Comparison of ENCODE assay signal across 9 cellular contexts in genomic region chr6:73514746-73515110, GRCh38. TPM values are rescaled to one million over a fixed set of nuclear protein-coding genes. Genes with fewer than 3 reads are reported as not detected.
A peak's percentile ranks its signal among the peaks of the same experiment; 100 is the strongest.
DNase-seq lines count a peak whose midpoint lies in the region; ATAC-seq and TF ChIP-seq lines count a peak whose summit lies in the region.
"Had no signal": no experiment of that assay in that cellular context is flagged by ENCODE, and none has a peak within 500 bp of the region (broad histone marks: within the 10 kb centered on the region; RNA-seq: fewer than 3 reads in every experiment).

No MANE protein-coding gene starts in this region.

- H3K9me3 ChIP-seq in Peyer's patch: no peaks in the 10 kb centered on the region
- H3K9me3 ChIP-seq: neutrophil had no signal

- H3K4me1 ChIP-seq in Peyer's patch: peaks cover 0 to 32% (median 17%) of the 10 kb centered on the region in 4 donors

- no peak for TF ChIP-seq POLR2A in Peyer's patch (IDR thresholded peaks at IDR 0.05)

- ATAC-seq in natural killer cell treated with Interleukin-12 subunit alpha and Interleukin-12 subunit beta and Interleukin-15 and Interleukin-18, amount 100 ng/mL, for 72 hours: peak in 1 of 2 donors; percentile 11
- ATAC-seq in HG03460 (IDR thresholded peaks at IDR 0.05; ENCODE audit: unreplicated experiment) (no peak), sciatic nerve (no peak)

- H3K27me3 Mint-ChIP-seq in activated T-helper 2 cell treated with anti-CD3 and anti-CD28 coated beads, Interferon-gamma antibody, Interleukin-2, Interleukin-4, amounts not matched to agents 10 μg/mL and 5 μg/mL and 100 μg/mL, durations not matched to agents 14 hours and 24 hours and 36 hours (ENCODE audit: low read depth): no peaks in the 10 kb centered on the region
- no peaks in the 10 kb centered on the region for H3K27me3 Mint-ChIP-seq in natural killer cell treated with Interleukin-12 subunit alpha and Interleukin-12 subunit beta and Interleukin-15 and Interleukin-18, amount 100 ng/mL, for 72 hours

- H3K4me3 ChIP-seq in GM12865 (ENCODE audit: low read depth, low read length) (no peak overlapping the region), HL-60 (replicated peaks; ENCODE audit: insufficient read depth, low read length) (no peak overlapping the region), Peyer's patch (no peak overlapping the region)

- H3K27me3 ChIP-seq in HL-60 (ENCODE audit: insufficient read depth, poor library complexity, severe bottlenecking) (no peaks in the 10 kb centered on the region), Peyer's patch (no peaks in the 10 kb centered on the region)
- H3K27me3 ChIP-seq: neutrophil had no signal

- DNase-seq in GM12865 (ENCODE audit: low read depth) (peak; percentile 71), HL-60 (ENCODE audit: low read depth in 1 of 2, low spot score in 1 of 2) (peak; percentile 21 to 51), Peyer's patch (no peak), sciatic nerve (ENCODE audit: low spot score) (no peak)
- no peak for DNase-seq in activated T-helper 2 cell treated with anti-CD3 and anti-CD28 coated beads, Interferon-gamma antibody, Interleukin-2, Interleukin-4, amounts not matched to agents 10 μg/mL and 5 μg/mL and 100 μg/mL, durations not matched to agents 14 hours and 24 hours and 36 hours (ENCODE audit: low spot score)
- DNase-seq in natural killer cell treated with Interleukin-12 subunit alpha and Interleukin-12 subunit beta and Interleukin-15 and Interleukin-18, amount 100 ng/mL, for 72 hours (ENCODE audit: low spot score): no peak
- DNase-seq: T-helper 9 cell had no signal

- no peak overlapping the region for H3K4me3 Mint-ChIP-seq in activated T-helper 2 cell treated with anti-CD3 and anti-CD28 coated beads, Interferon-gamma antibody, Interleukin-2, Interleukin-4, amounts not matched to agents 10 μg/mL and 5 μg/mL and 100 μg/mL, durations not matched to agents 14 hours and 24 hours and 36 hours (ENCODE audit: low read depth)
- peak overlapping the region; percentile 70 for H3K4me3 Mint-ChIP-seq in natural killer cell treated with Interleukin-12 subunit alpha and Interleukin-12 subunit beta and Interleukin-15 and Interleukin-18, amount 100 ng/mL, for 72 hours

- no peaks in the 10 kb centered on the region for H3K9me3 Mint-ChIP-seq in activated T-helper 2 cell treated with anti-CD3 and anti-CD28 coated beads, Interferon-gamma antibody, Interleukin-2, Interleukin-4, amounts not matched to agents 10 μg/mL and 5 μg/mL and 100 μg/mL, durations not matched to agents 14 hours and 24 hours and 36 hours
- no peaks in the 10 kb centered on the region for H3K9me3 Mint-ChIP-seq in natural killer cell treated with Interleukin-12 subunit alpha and Interleukin-12 subunit beta and Interleukin-15 and Interleukin-18, amount 100 ng/mL, for 72 hours

- peaks cover 33% of the 10 kb centered on the region for H3K4me1 Mint-ChIP-seq in activated T-helper 2 cell treated with anti-CD3 and anti-CD28 coated beads, Interferon-gamma antibody, Interleukin-2, Interleukin-4, amounts not matched to agents 10 μg/mL and 5 μg/mL and 100 μg/mL, durations not matched to agents 14 hours and 24 hours and 36 hours (ENCODE audit: low read depth)
- peaks cover 39 to 48% of the 10 kb centered on the region in 2 donors for H3K4me1 Mint-ChIP-seq in natural killer cell treated with Interleukin-12 subunit alpha and Interleukin-12 subunit beta and Interleukin-15 and Interleukin-18, amount 100 ng/mL, for 72 hours (ENCODE audit: low read depth in 2 of 2)

- peaks cover 62% of the 10 kb centered on the region for H3K36me3 Mint-ChIP-seq in activated T-helper 2 cell treated with anti-CD3 and anti-CD28 coated beads, Interferon-gamma antibody, Interleukin-2, Interleukin-4, amounts not matched to agents 10 μg/mL and 5 μg/mL and 100 μg/mL, durations not matched to agents 14 hours and 24 hours and 36 hours (ENCODE audit: low read depth)
- H3K36me3 Mint-ChIP-seq in natural killer cell treated with Interleukin-12 subunit alpha and Interleukin-12 subunit beta and Interleukin-15 and Interleukin-18, amount 100 ng/mL, for 72 hours: peaks cover 42% of the 10 kb centered on the region

- H3K27ac ChIP-seq in HL-60 (replicated peaks): peak overlapping the region; percentile 1; the same call in 1 of the 2 replicates
- H3K27ac ChIP-seq in Peyer's patch: no peak overlapping the region

- no peak for TF ChIP-seq CTCF in GM12865 (IDR thresholded peaks at IDR 0.05; ENCODE audit: insufficient read depth, low read depth, low read length, missing control alignments)
- no peak for TF ChIP-seq CTCF in HL-60 (IDR thresholded peaks at IDR 0.05; ENCODE audit: insufficient read depth, low read length)
- TF ChIP-seq CTCF in Peyer's patch (IDR thresholded peaks at IDR 0.05): no peak

- peaks cover 0 to 55% (median 0%) of the 10 kb centered on the region in 3 donors for H3K36me3 ChIP-seq in Peyer's patch

- peak overlapping the region; percentile 87 for H3K27ac Mint-ChIP-seq in activated T-helper 2 cell treated with anti-CD3 and anti-CD28 coated beads, Interferon-gamma antibody, Interleukin-2, Interleukin-4, amounts not matched to agents 10 μg/mL and 5 μg/mL and 100 μg/mL, durations not matched to agents 14 hours and 24 hours and 36 hours
- H3K27ac Mint-ChIP-seq in natural killer cell treated with Interleukin-12 subunit alpha and Interleukin-12 subunit beta and Interleukin-15 and Interleukin-18, amount 100 ng/mL, for 72 hours: peak overlapping the region; percentile 98 to 99

- intact Hi-C loops in activated T-helper 2 cell treated with anti-CD3 and anti-CD28 coated beads, Interferon-gamma antibody, Interleukin-2, Interleukin-4, amounts not matched to agents 10 μg/mL and 5 μg/mL and 100 μg/mL, durations not matched to agents 14 hours and 24 hours and 36 hours (cut with micrococcal nuclease): loop anchor here (1.0 kb wide), 1 partner anchor 96 kb away; no protein-coding TSS in a partner anchor
- intact Hi-C loops in sciatic nerve (cut with DNase I): loop anchor here (5.0 kb wide), 1 partner anchor 98 kb away; no protein-coding TSS in a partner anchor

RNA-seq across cellular contexts. Expression of gene EEF1A1, which starts 6.1 kb away (rescaled TPM):
- total RNA-seq in activated T-helper 2 cell treated with anti-CD3 and anti-CD28 coated beads, Interferon-gamma antibody, Interleukin-2, Interleukin-4, amounts not matched to agents 10 μg/mL and 5 μg/mL and 100 μg/mL, durations not matched to agents 14 hours and 24 hours and 36 hours: 11,266 and 11,402 TPM in 2 replicates
- 1,000 to 10,000 TPM; 4,705 to 6,056 TPM for total RNA-seq in natural killer cell treated with Interleukin-12 subunit alpha and Interleukin-12 subunit beta and Interleukin-15 and Interleukin-18, amount 100 ng/mL, for 72 hours
- total RNA-seq in Peyer's patch: 1,000 to 10,000 TPM; 4,216 to 7,500 (median 5,030) TPM
- 6,940 TPM for total RNA-seq in sciatic nerve

RNA-seq across cellular contexts. Expression of gene MTO1, which starts 53.2 kb away (rescaled TPM):
- total RNA-seq in activated T-helper 2 cell treated with anti-CD3 and anti-CD28 coated beads, Interferon-gamma antibody, Interleukin-2, Interleukin-4, amounts not matched to agents 10 μg/mL and 5 μg/mL and 100 μg/mL, durations not matched to agents 14 hours and 24 hours and 36 hours: 27.9 and 32.1 TPM in 2 replicates
- total RNA-seq in natural killer cell treated with Interleukin-12 subunit alpha and Interleukin-12 subunit beta and Interleukin-15 and Interleukin-18, amount 100 ng/mL, for 72 hours: 10 to 100 TPM; 42.9 to 76.0 TPM
- total RNA-seq in Peyer's patch: 100 to 1,000 TPM in 1 of 4 donors, 10 to 100 TPM in 3; 29.2 to 115 (median 43.0) TPM
- total RNA-seq in sciatic nerve: 34.6 TPM

Comparison
In these comparisons a context has a peak if more than half of its experiments do, and no peak if none do; other contexts are left out.
1. DNase-seq: peak in GM12865 (single experiment) and HL-60 (2 of 2); none in activated T-helper 2 cell treated with anti-CD3 and anti-CD28 coated beads, Interferon-gamma antibody, Interleukin-2, Interleukin-4, amounts not matched to agents 10 μg/mL and 5 μg/mL and 100 μg/mL, durations not matched to agents 14 hours and 24 hours and 36 hours (single experiment), natural killer cell treated with Interleukin-12 subunit alpha and Interleukin-12 subunit beta and Interleukin-15 and Interleukin-18, amount 100 ng/mL, for 72 hours (single experiment), Peyer's patch (0 of 3) and sciatic nerve (single experiment).